8 cellular contexts compared by ENCODE assay signal in genomic region chr16:2532494-2533141, GRCh38. TPM values are rescaled to one million over a fixed set of nuclear protein-coding genes. Genes with fewer than 3 reads are reported as not detected.
DNase-seq lines count a peak whose midpoint lies in the region; ATAC-seq and TF ChIP-seq lines count a peak whose summit lies in the region.

No MANE protein-coding gene starts in this region.

- peak; percentile 16 for ATAC-seq in activated CD8-positive, alpha-beta T cell treated with anti-CD3 and anti-CD28 coated beads, Interleukin-2, amount 10 ng/mL, durations not matched to agents 7 days and 5 days
- ATAC-seq in mucosa of descending colon (peak; percentile 63), HG03108 (IDR thresholded peaks at IDR 0.05; ENCODE audit: unreplicated experiment) (no peak)

- peaks cover 36% of the 10 kb centered on the region for H3K4me1 Mint-ChIP-seq in activated CD8-positive, alpha-beta T cell treated with anti-CD3 and anti-CD28 coated beads, Interleukin-2, amount 10 ng/mL, durations not matched to agents 7 days and 5 days (ENCODE audit: low read depth)
- H3K4me1 Mint-ChIP-seq in endothelial cell (ENCODE audit: unreplicated experiment): peaks cover 3% of the 10 kb centered on the region

- TF ChIP-seq CTCF in endothelial cell (IDR thresholded peaks at IDR 0.05; ENCODE audit: unreplicated experiment) (no peak), mucosa of descending colon (IDR thresholded peaks at IDR 0.05) (no peak), stomach (IDR thresholded peaks at IDR 0.05) (no peak)

- TF ChIP-seq POLR2A in stomach (IDR thresholded peaks at IDR 0.05): no peak

- H3K4me3 ChIP-seq in mucosa of descending colon: peak overlapping the region; percentile 19
- H3K4me3 ChIP-seq in stomach: peak overlapping the region; percentile 56 to 73 (median 66)

- peak overlapping the region; percentile 100 for H3K27ac Mint-ChIP-seq in activated CD8-positive, alpha-beta T cell treated with anti-CD3 and anti-CD28 coated beads, Interleukin-2, amount 10 ng/mL, durations not matched to agents 7 days and 5 days
- peak overlapping the region; percentile 52 for H3K27ac Mint-ChIP-seq in endothelial cell (ENCODE audit: unreplicated experiment)

- CTCF ChIA-PET in activated CD8-positive, alpha-beta T cell treated with anti-CD3 and anti-CD28 coated beads, Interleukin-2, amount 10 ng/mL, durations not matched to agents 7 days and 5 days (lab: Charles Lee): interaction anchor here (0.9 to 1.0 kb wide), 2 partner anchors 12 to 31 kb away, joined by 3 to 4 read pairs; partner anchors contain the start of gene AMDHD2

- peaks cover 7% of the 10 kb centered on the region for H3K4me1 ChIP-seq in mucosa of descending colon (ENCODE audit: low read depth)
- H3K4me1 ChIP-seq in stomach: peaks cover 20 to 38% (median 26%) of the 10 kb centered on the region in 4 donors

- peak overlapping the region; percentile 90 to 99 (median 97) for H3K27ac ChIP-seq in stomach

- intact Hi-C loops in mucosa of descending colon (cut with DNase I, micrococcal nuclease): no loop called here
- intact Hi-C loops in stomach (cut with DNase I; ENCODE audit: low total_unique reads): loop anchor here (10.0 kb wide), 1 partner anchor 62 kb away; no protein-coding TSS in a partner anchor

- WGBS in stomach, 5 donors: 1 to 3% (median 1%) methylated on average over 34 to 37 of the region's 37 CpGs

- no peaks in the 10 kb centered on the region for H3K27me3 ChIP-seq in stomach

- no peak for TF ChIP-seq EP300 in stomach (IDR thresholded peaks at IDR 0.05)

- DNase-seq in NCI-H748 (lab: John Stamatoyannopoulos, UW; ENCODE audit: unreplicated experiment) (peak; percentile 50), NCI-H748 treated with DMSO at 0.1 percent for 48 hours (lab: John Stamatoyannopoulos, UW) (no peak), NCI-H2196 (lab: John Stamatoyannopoulos, UW; ENCODE audit: unreplicated experiment) (peak; percentile 82), endothelial cell (ENCODE audit: low spot score) (no peak), mucosa of descending colon (peak; percentile 89 to 92 (median 92)), stomach (peak; percentile 88)
- DNase-seq in activated CD8-positive, alpha-beta T cell treated with anti-CD3 and anti-CD28 coated beads, Interleukin-2, amount 10 ng/mL, durations not matched to agents 7 days and 5 days: peak; percentile 73

- H3K9me3 ChIP-seq in mucosa of descending colon: no peaks in the 10 kb centered on the region
- no peaks in the 10 kb centered on the region for H3K9me3 ChIP-seq in stomach

- H3K36me3 Mint-ChIP-seq in activated CD8-positive, alpha-beta T cell treated with anti-CD3 and anti-CD28 coated beads, Interleukin-2, amount 10 ng/mL, durations not matched to agents 7 days and 5 days (ENCODE audit: low read depth): peaks cover 6% of the 10 kb centered on the region
- H3K36me3 Mint-ChIP-seq in endothelial cell (ENCODE audit: low read depth, unreplicated experiment): no peaks in the 10 kb centered on the region

- H3K9me3 Mint-ChIP-seq in activated CD8-positive, alpha-beta T cell treated with anti-CD3 and anti-CD28 coated beads, Interleukin-2, amount 10 ng/mL, durations not matched to agents 7 days and 5 days (ENCODE audit: insufficient read depth): no peaks in the 10 kb centered on the region
- no peaks in the 10 kb centered on the region for H3K9me3 Mint-ChIP-seq in endothelial cell (ENCODE audit: unreplicated experiment)

- H3K4me3 Mint-ChIP-seq in activated CD8-positive, alpha-beta T cell treated with anti-CD3 and anti-CD28 coated beads, Interleukin-2, amount 10 ng/mL, durations not matched to agents 7 days and 5 days: peak overlapping the region; percentile 95
- H3K4me3 Mint-ChIP-seq in endothelial cell (ENCODE audit: unreplicated experiment): peak overlapping the region; percentile 95

- H3K36me3 ChIP-seq in mucosa of descending colon (ENCODE audit: low read depth) (no peaks in the 10 kb centered on the region), stomach (peaks cover 15 to 32% (median 24%) of the 10 kb centered on the region in 4 donors)

- H3K27me3 Mint-ChIP-seq in activated CD8-positive, alpha-beta T cell treated with anti-CD3 and anti-CD28 coated beads, Interleukin-2, amount 10 ng/mL, durations not matched to agents 7 days and 5 days (ENCODE audit: low read depth): no peaks in the 10 kb centered on the region
- H3K27me3 Mint-ChIP-seq in endothelial cell (ENCODE audit: unreplicated experiment): peaks cover 22% of the 10 kb centered on the region

- POLR2A ChIA-PET in activated CD8-positive, alpha-beta T cell treated with anti-CD3 and anti-CD28 coated beads, Interleukin-2, amount 10 ng/mL, durations not matched to agents 7 days and 5 days (lab: Charles Lee): interaction anchor here (1.2 to 3.7 kb wide), 2 partner anchors 13 to 18 kb away, joined by 9 to 48 read pairs; partner anchors contain the start of genes AMDHD2 and ATP6V0C

RNA-seq across cellular contexts. Expression of gene CEMP1, which starts 1.4 kb away (rescaled TPM):
- not detected for total RNA-seq in activated CD8-positive, alpha-beta T cell treated with anti-CD3 and anti-CD28 coated beads, Interleukin-2, amount 10 ng/mL, durations not matched to agents 7 days and 5 days
- not detected for total RNA-seq in endothelial cell (ENCODE audit: unreplicated experiment)
- 1 to 10 TPM in 1 of 3 donors, under 1 TPM in 1, not detected in 1; 0.89 to 1.2 TPM for total RNA-seq in mucosa of descending colon
- under 1 TPM in 1 of 5 donors, not detected in 4; 0.58 TPM for total RNA-seq in stomach
- under 1 TPM in 2 of 3 donors, not detected in 1; 0.43 to 0.61 TPM for polyA plus RNA-seq in stomach

RNA-seq across cellular contexts. Expression of gene PDPK1, which starts 5.2 kb away (rescaled TPM):
- 10 to 100 TPM; 41.2 to 49.6 TPM for total RNA-seq in activated CD8-positive, alpha-beta T cell treated with anti-CD3 and anti-CD28 coated beads, Interleukin-2, amount 10 ng/mL, durations not matched to agents 7 days and 5 days
- 33.6 TPM for total RNA-seq in endothelial cell (ENCODE audit: unreplicated experiment)
- total RNA-seq in mucosa of descending colon: 10 to 100 TPM; 73.3 to 79.6 (median 79.3) TPM
- 10 to 100 TPM; 18.7 to 86.9 (median 33.4) TPM for total RNA-seq in stomach
- 10 to 100 TPM in 1 of 3 donors, 1 to 10 TPM in 2; 7.0 to 18.3 (median 9.2) TPM for polyA plus RNA-seq in stomach

RNA-seq across cellular contexts. Expression of gene AMDHD2, which starts 12.4 kb away (rescaled TPM):
- 10 to 100 TPM; 54.0 to 58.5 TPM for total RNA-seq in activated CD8-positive, alpha-beta T cell treated with anti-CD3 and anti-CD28 coated beads, Interleukin-2, amount 10 ng/mL, durations not matched to agents 7 days and 5 days
- 53.3 TPM for total RNA-seq in endothelial cell (ENCODE audit: unreplicated experiment)
- 10 to 100 TPM; 33.6 to 51.2 (median 38.4) TPM for total RNA-seq in mucosa of descending colon
- total RNA-seq in stomach: 10 to 100 TPM; 13.4 to 76.8 (median 28.7) TPM
- 10 to 100 TPM; 17.2 to 24.7 (median 21.1) TPM for polyA plus RNA-seq in stomach

RNA-seq across cellular contexts. Expression of gene ATP6V0C, which starts 18.9 kb away (rescaled TPM):
- 100 to 1,000 TPM; 105 to 110 TPM for total RNA-seq in activated CD8-positive, alpha-beta T cell treated with anti-CD3 and anti-CD28 coated beads, Interleukin-2, amount 10 ng/mL, durations not matched to agents 7 days and 5 days
- total RNA-seq in endothelial cell (ENCODE audit: unreplicated experiment): 157 TPM
- total RNA-seq in mucosa of descending colon: 100 to 1,000 TPM; 171 to 261 (median 201) TPM
- total RNA-seq in stomach: 100 to 1,000 TPM in 2 of 5 donors, 10 to 100 TPM in 2, 1 to 10 TPM in 1; 8.1 to 169 (median 68.3) TPM
- polyA plus RNA-seq in stomach: 100 to 1,000 TPM in 1 of 3 donors, 10 to 100 TPM in 2; 49.8 to 113 (median 82.3) TPM

RNA-seq across cellular contexts. Expression of gene TBC1D24, which starts 57.7 kb away (rescaled TPM):
- total RNA-seq in activated CD8-positive, alpha-beta T cell treated with anti-CD3 and anti-CD28 coated beads, Interleukin-2, amount 10 ng/mL, durations not matched to agents 7 days and 5 days: 10 to 100 TPM; 21.1 to 22.4 TPM
- total RNA-seq in endothelial cell (ENCODE audit: unreplicated experiment) (17.3 TPM), mucosa of descending colon (10 to 100 TPM in 1 of 3 donors, 1 to 10 TPM in 2; 6.9 to 14.3 (median 8.5) TPM), stomach (10 to 100 TPM in 4 of 5 donors, 1 to 10 TPM in 1; 5.0 to 35.6 (median 18.7) TPM)
- 1 to 10 TPM; 3.2 to 4.2 (median 3.4) TPM for polyA plus RNA-seq in stomach

Comparison
In these comparisons a context has a peak if more than half of its experiments do, and no peak if none do; other contexts are left out.
1. DNase-seq: peak in NCI-H748 (single experiment), NCI-H2196 (single experiment), activated CD8-positive, alpha-beta T cell treated with anti-CD3 and anti-CD28 coated beads, Interleukin-2, amount 10 ng/mL, durations not matched to agents 7 days and 5 days (single experiment), mucosa of descending colon (3 of 3) and stomach (single experiment); none in NCI-H748 treated with DMSO at 0.1 percent for 48 hours (single experiment) and endothelial cell (single experiment).